ENCODE assay signal across 10 cellular contexts in genomic region chr7:150738092-150739044, GRCh38. TPM values are rescaled to one million over a fixed set of nuclear protein-coding genes. Genes with fewer than 3 reads are reported as not detected.
A peak's percentile ranks its signal among the peaks of the same experiment; 100 is the strongest.
DNase-seq lines count a peak whose midpoint lies in the region; ATAC-seq and TF ChIP-seq lines count a peak whose summit lies in the region.
"Had no signal": no experiment of that assay in that cellular context is flagged by ENCODE, and none has a peak within 500 bp of the region (broad histone marks: within the 10 kb centered on the region; RNA-seq: fewer than 3 reads in every experiment).

No MANE protein-coding gene starts in this region.

- peak overlapping the region; percentile 66 for H3K27ac ChIP-seq in CD8-positive, alpha-beta T cell (ENCODE audit: low read depth, low read length)
- peak overlapping the region; percentile 68 to 86 (median 71) for H3K27ac ChIP-seq in Peyer's patch
- H3K27ac ChIP-seq in duodenal mucosa (ENCODE audit: low read depth, low read length) = peak overlapping the region; percentile 68
- peak overlapping the region; percentile 55 for H3K27ac ChIP-seq in parathyroid adenoma

- peaks cover 66% of the 10 kb centered on the region for H3K4me1 ChIP-seq in CD8-positive, alpha-beta T cell (ENCODE audit: insufficient read depth, low read length)
- H3K4me1 ChIP-seq in Peyer's patch (peaks cover 0 to 9% (median 0%) of the 10 kb centered on the region in 4 donors), duodenal mucosa (ENCODE audit: control insufficient read depth in 1 of 2, insufficient read depth in 2 of 2, low read length in 2 of 2) (peaks cover 0 to 7% of the 10 kb centered on the region in 2 donors), parathyroid adenoma (no peaks in the 10 kb centered on the region)

- DNase-seq in CD8-positive, alpha-beta T cell = peak in 1 of 7 experiments; percentile 72
- DNase-seq in Peyer's patch (no peak), DMS153 (lab: John Stamatoyannopoulos, UW) (no peak), islet precursor cell (no peak)
- DNase-seq: KG1 had no signal

- H3K27me3 Mint-ChIP-seq in CD8-positive, alpha-beta T cell (ENCODE audit: low read depth) = no peaks in the 10 kb centered on the region

- peak overlapping the region; percentile 54 to 70 for H3K9ac ChIP-seq in duodenal mucosa (ENCODE audit: low read depth in 1 of 2, low read length in 2 of 2)
- no peak overlapping the region for H3K9ac ChIP-seq in parathyroid adenoma

- no peaks in the 10 kb centered on the region for H3K27me3 ChIP-seq in CD8-positive, alpha-beta T cell (ENCODE audit: insufficient read depth, low read length)
- H3K27me3 ChIP-seq in Peyer's patch = no peaks in the 10 kb centered on the region
- H3K27me3 ChIP-seq in duodenal mucosa (ENCODE audit: control insufficient read depth in 1 of 2, insufficient read depth in 2 of 2, low read length in 2 of 2) = no peaks in the 10 kb centered on the region
- no peaks in the 10 kb centered on the region for H3K27me3 ChIP-seq in parathyroid adenoma (ENCODE audit: control insufficient read depth, insufficient read depth, low read length)

- H3K4me2 ChIP-seq in parathyroid adenoma (ENCODE audit: low read length) = no peak overlapping the region

- peak overlapping the region; percentile 95 for H3K4me3 Mint-ChIP-seq in CD8-positive, alpha-beta T cell

- H3K9me3 ChIP-seq in CD8-positive, alpha-beta T cell (ENCODE audit: low read length) = no peaks in the 10 kb centered on the region
- no peaks in the 10 kb centered on the region for H3K9me3 ChIP-seq in Peyer's patch
- no peaks in the 10 kb centered on the region for H3K9me3 ChIP-seq in duodenal mucosa (ENCODE audit: control insufficient read depth in 1 of 2, low read length in 2 of 2)
- H3K9me3 ChIP-seq in parathyroid adenoma (ENCODE audit: control insufficient read depth, low read length) = no peaks in the 10 kb centered on the region

- no peaks in the 10 kb centered on the region for H3K9me3 Mint-ChIP-seq in CD8-positive, alpha-beta T cell

- POLR2A ChIA-PET in CD8-positive, alpha-beta T cell (lab: Charles Lee) = interaction anchor here (0.7 to 5.6 kb wide), 31 partner anchors 9 to 289 kb away, joined by 3 to 71 read pairs (median 4); partner anchors contain the start of genes GIMAP1, GIMAP2, GIMAP4 and GIMAP6

- H3K4me1 Mint-ChIP-seq in CD8-positive, alpha-beta T cell (ENCODE audit: low read depth) = peaks cover 74% of the 10 kb centered on the region

- TF ChIP-seq POLR2A in Peyer's patch (IDR thresholded peaks at IDR 0.05) = no peak

- H3K4me3 ChIP-seq in CD8-positive, alpha-beta T cell (ENCODE audit: low read depth, low read length) = peak overlapping the region; percentile 83
- H3K4me3 ChIP-seq in Peyer's patch = peak overlapping the region; percentile 41 to 61 (median 52)
- peak overlapping the region; percentile 72 to 75 for H3K4me3 ChIP-seq in duodenal mucosa (ENCODE audit: low read depth in 1 of 2, low read length in 2 of 2)
- H3K4me3 ChIP-seq in parathyroid adenoma (ENCODE audit: low read depth, low read length) = peak overlapping the region; percentile 42

- H3K36me3 Mint-ChIP-seq in CD8-positive, alpha-beta T cell = peaks cover 59% of the 10 kb centered on the region

- intact Hi-C loops in CD8-positive, alpha-beta T cell (cut with DNase I, micrococcal nuclease) = loop anchor here (1.0 to 5.0 kb wide), 8 partner anchors 16 to 371 kb away; partner anchors contain the start of genes GIMAP6 (in 2 of the 2), GIMAP2 (in 1 of the 2), GIMAP4 (in 1 of the 2) and REPIN1 (in 1 of the 2)

- H3K79me2 ChIP-seq in parathyroid adenoma = no peaks in the 10 kb centered on the region

- CTCF ChIA-PET in CD8-positive, alpha-beta T cell (lab: Charles Lee) = interaction anchor here (0.7 to 3.3 kb wide), 18 partner anchors 12 to 333 kb away, joined by 3 to 15 read pairs (median 4); partner anchors contain the start of genes GIMAP1, GIMAP2, GIMAP4 and GIMAP6

- H2AFZ ChIP-seq in parathyroid adenoma = no peak overlapping the region

- H3K27ac Mint-ChIP-seq in CD8-positive, alpha-beta T cell = peak overlapping the region; percentile 97

- peaks cover 36% of the 10 kb centered on the region for H3K36me3 ChIP-seq in CD8-positive, alpha-beta T cell (ENCODE audit: insufficient read depth, low read length)
- peaks cover 0 to 19% (median 0%) of the 10 kb centered on the region in 3 donors for H3K36me3 ChIP-seq in Peyer's patch
- peaks cover 0 to 13% of the 10 kb centered on the region in 2 donors for H3K36me3 ChIP-seq in duodenal mucosa (ENCODE audit: control insufficient read depth in 1 of 2, insufficient read depth in 2 of 2, low read length in 2 of 2)
- H3K36me3 ChIP-seq in parathyroid adenoma (ENCODE audit: control insufficient read depth, insufficient read depth, low read length) = no peaks in the 10 kb centered on the region

- peak; percentile 27 for ATAC-seq in CD8-positive, alpha-beta T cell
- no peak for ATAC-seq in GM18511 (IDR thresholded peaks at IDR 0.05; ENCODE audit: unreplicated experiment)
- ATAC-seq in HG02623 (IDR thresholded peaks at IDR 0.05; ENCODE audit: unreplicated experiment) = no peak

- TF ChIP-seq CTCF in CD8-positive, alpha-beta T cell (IDR thresholded peaks at IDR 0.05) = no peak
- no peak for TF ChIP-seq CTCF in Peyer's patch (IDR thresholded peaks at IDR 0.05)
- no peak for TF ChIP-seq CTCF in parathyroid adenoma (IDR thresholded peaks at IDR 0.05)

RNA-seq across cellular contexts. Expression of gene GIMAP5, which starts 1.1 kb away (rescaled TPM):
- 10 to 100 TPM; 23.5 to 24.1 TPM for total RNA-seq in CD8-positive, alpha-beta T cell
- total RNA-seq in Peyer's patch = 10 to 100 TPM; 11.9 to 47.0 (median 24.4) TPM

RNA-seq across cellular contexts. Expression of gene GIMAP1, which starts 22.0 kb away (rescaled TPM):
- total RNA-seq in CD8-positive, alpha-beta T cell = 1 to 10 TPM; 6.1 to 6.2 TPM
- total RNA-seq in Peyer's patch = 1 to 10 TPM; 1.8 to 7.4 (median 3.6) TPM
- total RNA-seq: kidney epithelial cell had no signal

RNA-seq across cellular contexts. Expression of gene GIMAP2, which starts 52.9 kb away (rescaled TPM):
- total RNA-seq in CD8-positive, alpha-beta T cell = 10 to 100 TPM; 58.4 to 58.8 TPM
- total RNA-seq in Peyer's patch = 10 to 100 TPM in 1 of 4 donors, 1 to 10 TPM in 3; 4.8 to 17.3 (median 9.1) TPM
